Comparison of ENCODE assay signal across 8 cellular contexts in the genomic region with DNA sequence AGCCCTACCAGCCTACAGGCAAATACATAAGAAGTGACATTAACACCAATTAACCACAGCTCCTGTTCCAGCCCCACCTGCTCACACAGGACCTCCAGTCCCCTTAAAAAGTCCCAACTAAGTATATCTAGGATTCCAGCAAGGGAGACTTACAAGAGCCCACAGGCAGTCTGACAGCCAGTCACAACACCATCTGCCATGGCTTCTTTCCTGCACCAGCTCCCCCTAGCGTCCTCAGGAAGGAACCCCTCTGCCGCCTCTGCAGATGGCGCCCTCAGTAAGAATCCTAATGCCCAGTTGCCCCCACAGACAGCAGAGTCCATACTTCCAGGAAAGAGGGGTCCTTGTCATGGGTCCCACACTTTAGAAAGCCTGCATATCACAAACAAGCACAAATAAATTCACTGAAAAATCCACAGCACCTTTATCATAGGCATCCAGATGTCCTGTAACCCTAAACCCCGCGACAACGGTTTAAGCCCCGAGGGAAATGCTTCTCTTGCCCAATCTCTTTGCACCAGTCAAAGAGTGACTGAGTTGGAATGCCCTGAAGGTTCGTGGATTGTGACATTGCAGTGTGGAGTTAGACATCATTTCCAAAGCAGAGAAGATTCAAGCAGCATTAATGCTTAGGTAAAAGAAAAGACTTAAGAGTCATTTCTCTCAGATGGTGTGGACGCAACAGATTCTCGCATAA.
DNase-seq lines count a peak whose midpoint lies in the region; ATAC-seq and TF ChIP-seq lines count a peak whose summit lies in the region.

No MANE protein-coding gene starts in this region.

- H3K4me1 ChIP-seq in BLaER1 (peaks cover 49% of the 10 kb centered on the region), H9 (ENCODE audit: insufficient read depth, low read length) (0 out of 2 replicates have a peak, but pooled peaks cover 4% of the 10 kb centered on the region), hepatocyte (ENCODE audit: insufficient read depth) (peaks cover 21% of the 10 kb centered on the region), thyroid gland (peaks cover 26 to 32% of the 10 kb centered on the region in 2 donors)

- H3K4me2 ChIP-seq in BLaER1 = 0 out of 2 replicates have a peak overlapping the region, but pooled peaks have one; percentile 24
- H3K4me2 ChIP-seq in H9 (ENCODE audit: insufficient read depth, insufficient read length, low read length) = no peak overlapping the region
- no peak overlapping the region for H3K4me2 ChIP-seq in hepatocyte

- H3K27ac ChIP-seq in BLaER1 = no peak overlapping the region
- no peak overlapping the region for H3K27ac ChIP-seq in H9 (ENCODE audit: insufficient read length, low read depth, low read length)
- no peak overlapping the region for H3K27ac ChIP-seq in hepatocyte
- no peak overlapping the region for H3K27ac ChIP-seq in thyroid gland

- POLR2A ChIA-PET in T-cell (lab: Charles Lee) = interaction anchor here in 1 of 2 donors (1.0 kb wide), 1 partner anchor 20 kb away, joined by 4 read pairs; no protein-coding TSS in a partner anchor

- peaks cover 4% of the 10 kb centered on the region; the same call in 1 of the 2 replicates for H3K9me3 ChIP-seq in BLaER1
- H3K9me3 ChIP-seq in H9 (ENCODE audit: control insufficient read depth, low read depth, low read length) = no peaks in the 10 kb centered on the region
- H3K9me3 ChIP-seq in hepatocyte (ENCODE audit: low read depth) = no peaks in the 10 kb centered on the region
- no peaks in the 10 kb centered on the region for H3K9me3 ChIP-seq in thyroid gland

- CTCF ChIA-PET in T-cell (lab: Charles Lee) = interaction anchor here (0.6 to 1.4 kb wide), 7 partner anchors 11 to 53 kb away, joined by 3 to 7 read pairs (median 4); no protein-coding TSS in a partner anchor

- no peak overlapping the region for H2BK20ac ChIP-seq in H9 (ENCODE audit: low read depth, low read length, poor library complexity, severe bottlenecking)

- H2AK5ac ChIP-seq in H9 (ENCODE audit: insufficient read length, low read length) = no peak overlapping the region

- TF ChIP-seq CTCF in H9 (conservative IDR thresholded peaks at IDR 0.05) = peak; percentile 88
- TF ChIP-seq CTCF in hepatocyte (IDR thresholded peaks at IDR 0.05; ENCODE audit: poor library complexity) = peak; percentile 18
- no peak for TF ChIP-seq CTCF in thyroid gland (IDR thresholded peaks at IDR 0.05)

- no peak overlapping the region for H2BK120ac ChIP-seq in H9 (ENCODE audit: low read depth, low read length, poor library complexity, severe bottlenecking)

- DNase-seq in H9 (peak; percentile 82), T-cell (peak in 5 of 34 experiments; percentile 8 to 29 (median 16)), hepatocyte (ENCODE audit: low spot score) (no peak), NCI-H345 (lab: John Stamatoyannopoulos, UW) (no peak), thyroid gland (no peak), SHP77 treated with DMSO at 0.1 percent for 48 hours (lab: John Stamatoyannopoulos, UW) (no peak)

- peaks cover 15 to 20% of the 10 kb centered on the region in 2 experiments for H3K4me1 Mint-ChIP-seq in H9
- peaks cover 73 to 81% (median 80%) of the 10 kb centered on the region in 3 donors for H3K4me1 Mint-ChIP-seq in T-cell

- H2AFZ ChIP-seq in H9 (ENCODE audit: low read length) (no peak overlapping the region), hepatocyte (no peak overlapping the region)

- H3K9me3 Mint-ChIP-seq in H9 (no peaks in the 10 kb centered on the region; a peak in 1 of 5 replicates), T-cell (no peaks in the 10 kb centered on the region)

- H2BK12ac ChIP-seq in H9 (ENCODE audit: insufficient read length, low read depth, low read length) = no peak overlapping the region

- no peak overlapping the region for H3K9ac ChIP-seq in BLaER1
- H3K9ac ChIP-seq in H9 (ENCODE audit: extremely low read depth, insufficient read length, low read length) = no peak overlapping the region

- H3K27me3 Mint-ChIP-seq in H9 (ENCODE audit: low read depth) (no peaks in the 10 kb centered on the region), T-cell (no peaks in the 10 kb centered on the region)

- H3K27me3 ChIP-seq in BLaER1 = no peaks in the 10 kb centered on the region
- no peaks in the 10 kb centered on the region for H3K27me3 ChIP-seq in H9 (ENCODE audit: insufficient read depth, low read length)
- H3K27me3 ChIP-seq in hepatocyte = no peaks in the 10 kb centered on the region
- H3K27me3 ChIP-seq in thyroid gland = no peaks in the 10 kb centered on the region

- H3K23me2 ChIP-seq in H9 (ENCODE audit: insufficient read length, low read depth, low read length, poor library complexity, severe bottlenecking) = no peaks in the 10 kb centered on the region

- no peak overlapping the region for H3K23ac ChIP-seq in H9 (ENCODE audit: insufficient read length, low read depth, low read length)

- H4K20me1 ChIP-seq in BLaER1 (peaks cover 67% of the 10 kb centered on the region), H9 (ENCODE audit: control insufficient read depth, insufficient read depth, insufficient read length) (no peaks in the 10 kb centered on the region), hepatocyte (ENCODE audit: insufficient read depth, poor library complexity, severe bottlenecking) (no peaks in the 10 kb centered on the region)

- no peak overlapping the region for H4K91ac ChIP-seq in H9 (ENCODE audit: insufficient read length, low read depth, low read length)

- H3K4me3 ChIP-seq in BLaER1 (no peak overlapping the region), hepatocyte (no peak overlapping the region), thyroid gland (replicated peaks in 1 of 3) (no peak overlapping the region)

- no peak for TF ChIP-seq POLR2A in thyroid gland (IDR thresholded peaks at IDR 0.05)

- H2BK15ac ChIP-seq in H9 (ENCODE audit: low read depth, low read length) = no peak overlapping the region

- H4K5ac ChIP-seq in H9 (ENCODE audit: insufficient read length, low read depth, low read length) = no peak overlapping the region

- H3K18ac ChIP-seq in H9 (ENCODE audit: insufficient read length, low read depth, low read length) = no peak overlapping the region

- no peak overlapping the region for H3T11ph ChIP-seq in H9 (ENCODE audit: low read length)

- H3K36me3 ChIP-seq in BLaER1 (peaks cover 26% of the 10 kb centered on the region), hepatocyte (replicated peaks; ENCODE audit: insufficient read depth, low read depth) (no peaks in the 10 kb centered on the region), thyroid gland (no peaks in the 10 kb centered on the region)

- H3K4ac ChIP-seq in H9 (ENCODE audit: low read depth, low read length) = no peak overlapping the region

- no peak overlapping the region for H3K4me3 Mint-ChIP-seq in H9
- H3K4me3 Mint-ChIP-seq in T-cell = peak overlapping the region in 2 of 3 donors; percentile 2 to 80

- H3K9me2 ChIP-seq in hepatocyte (replicated peaks; ENCODE audit: insufficient read depth) = no peaks in the 10 kb centered on the region

- no peak overlapping the region for H4K8ac ChIP-seq in H9 (replicated peaks; ENCODE audit: insufficient read length, low read depth, low read length)

- no peak overlapping the region for H3K14ac ChIP-seq in H9 (ENCODE audit: insufficient read depth, low read length)

- H3K79me1 ChIP-seq in H9 (ENCODE audit: insufficient read depth, low read depth, low read length, poor library complexity, severe bottlenecking) = no peaks in the 10 kb centered on the region

- no peaks in the 10 kb centered on the region for H3K79me2 ChIP-seq in H9 (ENCODE audit: insufficient read depth, low read length)
- H3K79me2 ChIP-seq in hepatocyte = peaks cover 2% of the 10 kb centered on the region

- H3K56ac ChIP-seq in H9 (ENCODE audit: insufficient read length, low read depth, low read length) = no peak overlapping the region

- intact Hi-C loops in thyroid gland (cut with DNase I) = no loop called here

- H3K36me3 Mint-ChIP-seq in H9 (ENCODE audit: insufficient read depth in 1 of 3, low read depth in 3 of 3) = no peaks in the 10 kb centered on the region
- H3K36me3 Mint-ChIP-seq in T-cell = peaks cover 15% of the 10 kb centered on the region

- H3K27ac Mint-ChIP-seq in H9 (peak overlapping the region in 2 of 3 experiments; percentile 74 to 83; a peak in 4 of 7 replicates), T-cell (peak overlapping the region; percentile 85 to 86)

- ATAC-seq in T-cell (replicated peaks in 1 of 4) (no peak), HG03439 (IDR thresholded peaks at IDR 0.05; ENCODE audit: unreplicated experiment) (no peak)

- no CpG with 5 or more reads among the region's 10 CpGs for WGBS in H9 (ENCODE audit: extremely low coverage, insufficient read length, low lambda C conversion rate)
- WGBS in hepatocyte (ENCODE audit: low lambda C conversion rate, missing lambda C conversion rate) = 67% methylated on average over 10 of the region's 10 CpGs
- WGBS in thyroid gland, 2 donors = 76 to 87% methylated on average over 10 of the region's 10 CpGs

- H2BK5ac ChIP-seq in H9 (ENCODE audit: insufficient read length, low read length) = no peak overlapping the region

Comparison
In these comparisons a context has a peak if more than half of its experiments do, and no peak if none do; other contexts are left out.
1. H3K4me3 Mint-ChIP-seq: peak in T-cell (2 of 3); none in H9 (0 of 2).
2. CTCF ChIP-seq: peak in H9 (single experiment) and hepatocyte (single experiment); none in thyroid gland (0 of 6).